Comparison of ENCODE assay signal across 17 cellular contexts in genomic region chr2:168120310-168120709, GRCh38.
DNase-seq lines count a peak whose midpoint lies in the region; ATAC-seq and TF ChIP-seq lines count a peak whose summit lies in the region.
"Had no signal": no experiment of that assay in that cellular context is flagged by ENCODE, and none has a peak within 500 bp of the region (broad histone marks: within the 10 kb centered on the region; RNA-seq: fewer than 3 reads in every experiment).

No MANE protein-coding gene starts in this region.

- no peak for TF ChIP-seq POLR2A in esophagus muscularis mucosa (IDR thresholded peaks at IDR 0.05; ENCODE audit: low read depth)

- H3K4me1 ChIP-seq in DND-41 (ENCODE audit: insufficient read depth, low read length) (no peaks in the 10 kb centered on the region), OCI-LY7 (ENCODE audit: insufficient read depth, low read length, poor library complexity, severe bottlenecking) (peaks cover 11% of the 10 kb centered on the region), esophagus muscularis mucosa (peaks cover 8 to 14% (median 13%) of the 10 kb centered on the region in 4 donors)
- no peaks in the 10 kb centered on the region for H3K4me1 ChIP-seq in CD4-positive, alpha-beta memory T cell (ENCODE audit: insufficient read depth, low read length)

- H3K9me3 ChIP-seq in DND-41 (ENCODE audit: insufficient read depth, low read length, severe bottlenecking) (no peaks in the 10 kb centered on the region), OCI-LY7 (ENCODE audit: low read length) (no peaks in the 10 kb centered on the region), esophagus muscularis mucosa (no peaks in the 10 kb centered on the region)
- no peaks in the 10 kb centered on the region for H3K9me3 ChIP-seq in CD4-positive, alpha-beta memory T cell (ENCODE audit: control insufficient read depth in 1 of 2, low read length in 2 of 2)
- H3K9me3 ChIP-seq: SJCRH30 had no signal

- intact Hi-C loops in OCI-LY7 (cut with micrococcal nuclease; ENCODE audit: unreplicated experiment), result no loop called here
- intact Hi-C loops in CD4-positive, alpha-beta memory T cell (cut with micrococcal nuclease), result no loop called here
- intact Hi-C loops in esophagus muscularis mucosa (cut with DNase I), result no loop called here

- H2AFZ ChIP-seq in DND-41 (ENCODE audit: low read depth, low read length) (no peak overlapping the region), OCI-LY7 (ENCODE audit: low read length) (no peak overlapping the region)
- H2AFZ ChIP-seq: GM23338 had no signal

- H3K4me3 ChIP-seq in DND-41 (ENCODE audit: low read depth in 1 of 2, low read length in 2 of 2), result no peak overlapping the region
- no peak overlapping the region for H3K4me3 ChIP-seq in OCI-LY7 (ENCODE audit: low read depth, low read length, poor library complexity, severe bottlenecking)
- no peak overlapping the region for H3K4me3 ChIP-seq in epithelial cell of proximal tubule (ENCODE audit: low read depth, low read length)
- no peak overlapping the region for H3K4me3 ChIP-seq in CD4-positive, alpha-beta memory T cell (ENCODE audit: low read length in 2 of 2)
- H3K4me3 ChIP-seq in esophagus muscularis mucosa, result no peak overlapping the region
- H3K4me3 ChIP-seq: GM23338, K562, SJCRH30 had no signal

- no peaks in the 10 kb centered on the region for H3K9me2 ChIP-seq in OCI-LY7 (ENCODE audit: insufficient read depth, low read length)

- TF ChIP-seq CTCF in DND-41 (IDR thresholded peaks at IDR 0.05; ENCODE audit: borderline replicate concordance, extremely low read depth, low read length, poor library complexity, severe bottlenecking) (peak; percentile 28), OCI-LY7 (conservative IDR thresholded peaks at IDR 0.05; ENCODE audit: low read length) (no peak; the same call in 1 of the 2 replicates), epithelial cell of proximal tubule (conservative IDR thresholded peaks at IDR 0.05; ENCODE audit: low read depth, low read length) (peak; percentile 24), esophagus muscularis mucosa (IDR thresholded peaks at IDR 0.05) (no peak)

- peaks cover 0 to 2% (median under 1%) of the 10 kb centered on the region in 4 donors for H3K4me1 Mint-ChIP-seq in CD4-positive, alpha-beta memory T cell

- no peak for TF ChIP-seq EP300 in esophagus muscularis mucosa (IDR thresholded peaks at IDR 0.05)

- H3K9me3 Mint-ChIP-seq in CD4-positive, alpha-beta memory T cell, result peaks cover 0 to 2% (median 0%) of the 10 kb centered on the region in 8 donors
- H3K9me3 Mint-ChIP-seq: HFFc6 had no signal

- H4K20me1 ChIP-seq in DND-41 (ENCODE audit: insufficient read depth, low read length) (no peaks in the 10 kb centered on the region), OCI-LY7 (ENCODE audit: insufficient read depth, low read length) (peaks cover 4% of the 10 kb centered on the region; the same call in 1 of the 2 replicates)

- no peaks in the 10 kb centered on the region for H3K27me3 ChIP-seq in DND-41 (ENCODE audit: insufficient read depth, low read length, poor library complexity)
- no peaks in the 10 kb centered on the region for H3K27me3 ChIP-seq in CD4-positive, alpha-beta memory T cell (ENCODE audit: insufficient read depth, low read length)
- H3K27me3 ChIP-seq in esophagus muscularis mucosa, result no peaks in the 10 kb centered on the region
- H3K27me3 ChIP-seq: SJCRH30 had no signal

- H3K27ac ChIP-seq in DND-41 (ENCODE audit: low read length), result no peak overlapping the region
- no peak overlapping the region for H3K27ac ChIP-seq in OCI-LY7 (ENCODE audit: low read depth, low read length, poor library complexity, severe bottlenecking)
- no peak overlapping the region for H3K27ac ChIP-seq in CD4-positive, alpha-beta memory T cell (ENCODE audit: low read depth, low read length)
- no peak overlapping the region for H3K27ac ChIP-seq in esophagus muscularis mucosa (replicated peaks in 1 of 4)
- H3K27ac ChIP-seq: HL-60, SJCRH30 had no signal

- 92% methylated on average over 4 of the region's 4 CpGs for WGBS in esophagus muscularis mucosa

- CTCF ChIA-PET in OCI-LY7 (lab: Charles Lee; ENCODE audit: unreplicated experiment), result no interaction called here
- CTCF ChIA-PET in CD4-positive, alpha-beta memory T cell (lab: Charles Lee; ENCODE audit: partially characterized antibody), result interaction anchor here (0.6 to 4.8 kb wide), 18 partner anchors 9 to 1581 kb away, joined by 3 to 53 read pairs (median 6); no protein-coding TSS in a partner anchor

- no peak overlapping the region for H3K27ac Mint-ChIP-seq in CD4-positive, alpha-beta memory T cell
- H3K27ac Mint-ChIP-seq: GM23338; HFFc6; T-helper 2 cell treated with Interferon-gamma antibody and Interleukin-4, amounts not matched to agents 5 μg/mL and 100 μg/mL, for 36 hours had no signal

- POLR2A ChIA-PET in OCI-LY7 (lab: Charles Lee), result interaction anchor here (0.7 kb wide), 2 partner anchors 158 to 213 kb away, joined by 3 read pairs; no protein-coding TSS in a partner anchor
- POLR2A ChIA-PET in CD4-positive, alpha-beta memory T cell (lab: Charles Lee; ENCODE audit: partially characterized antibody), result no interaction called here

- H3K79me2 ChIP-seq in DND-41 (ENCODE audit: insufficient read depth, low read length) (no peaks in the 10 kb centered on the region), OCI-LY7 (ENCODE audit: insufficient read depth, low read depth, low read length) (no peaks in the 10 kb centered on the region)

- peaks cover 20 to 23% of the 10 kb centered on the region in 2 donors for H3K36me3 Mint-ChIP-seq in CD4-positive, alpha-beta memory T cell

- DNase-seq in DMS 273 (lab: John Stamatoyannopoulos, UW; ENCODE audit: unreplicated experiment) (peak; percentile 14), DMS 273 treated with DMSO at 0.1 percent for 48 hours (lab: John Stamatoyannopoulos, UW) (no peak), DND-41 (no peak), OCI-LY7 (ENCODE audit: low spot score) (peak; percentile 15), epithelial cell of proximal tubule (ENCODE audit: low read depth) (no peak), esophagus muscularis mucosa (ENCODE audit: extremely low spot score) (no peak), nucleus accumbens (lab: John Stamatoyannopoulos, UW) (no peak)
- no peak for DNase-seq in CD4-positive, alpha-beta memory T cell
- DNase-seq: Calu3, GDM1, NCI-H1092 had no signal

- H3K4me3 Mint-ChIP-seq in CD4-positive, alpha-beta memory T cell, result no peak overlapping the region
- H3K4me3 Mint-ChIP-seq: GM23338; HFFc6; T-helper 2 cell treated with Interferon-gamma antibody and Interleukin-4, amounts not matched to agents 5 μg/mL and 100 μg/mL, for 36 hours had no signal

- H3K4me2 ChIP-seq in DND-41 (ENCODE audit: insufficient read depth, low read length), result no peak overlapping the region
- no peak overlapping the region for H3K4me2 ChIP-seq in OCI-LY7 (ENCODE audit: low read length)
- H3K4me2 ChIP-seq: GM23338 had no signal

- BruUV-seq in OCI-LY7 (replicated peaks; lab: Mats Ljungman, UMichigan), result no TSS peak

- ATAC-seq in DND-41 (ENCODE audit: insufficient read depth, low read depth), result no peak

- no peak overlapping the region for H3K9ac ChIP-seq in DND-41 (ENCODE audit: low read depth, low read length)

- H3K36me3 ChIP-seq in DND-41 (ENCODE audit: insufficient read depth, low read length) (peaks cover 21% of the 10 kb centered on the region), OCI-LY7 (ENCODE audit: insufficient read depth, low read length) (peaks cover 21% of the 10 kb centered on the region), esophagus muscularis mucosa (peaks cover 7 to 24% (median 12%) of the 10 kb centered on the region in 4 donors)
- H3K36me3 ChIP-seq in CD4-positive, alpha-beta memory T cell (ENCODE audit: insufficient read depth, low read length), result peaks cover 9% of the 10 kb centered on the region
- H3K36me3 ChIP-seq: SJCRH30 had no signal

- H3K27me3 Mint-ChIP-seq in CD4-positive, alpha-beta memory T cell, result no peaks in the 10 kb centered on the region

Comparison
In these comparisons a context has a peak if more than half of its experiments do, and no peak if none do; other contexts are left out.
1. DNase-seq: peak in DMS 273 (single experiment) and OCI-LY7 (single experiment); none in DMS 273 treated with DMSO at 0.1 percent for 48 hours (single experiment), DND-41 (single experiment), epithelial cell of proximal tubule (single experiment), CD4-positive, alpha-beta memory T cell (0 of 5), esophagus muscularis mucosa (single experiment) and nucleus accumbens (0 of 56).
2. CTCF ChIP-seq: peak in DND-41 (single experiment) and epithelial cell of proximal tubule (single experiment); none in OCI-LY7 (single experiment) and esophagus muscularis mucosa (0 of 3).